Comparison of ENCODE assay signal across 1 cellular context in the genomic region with DNA sequence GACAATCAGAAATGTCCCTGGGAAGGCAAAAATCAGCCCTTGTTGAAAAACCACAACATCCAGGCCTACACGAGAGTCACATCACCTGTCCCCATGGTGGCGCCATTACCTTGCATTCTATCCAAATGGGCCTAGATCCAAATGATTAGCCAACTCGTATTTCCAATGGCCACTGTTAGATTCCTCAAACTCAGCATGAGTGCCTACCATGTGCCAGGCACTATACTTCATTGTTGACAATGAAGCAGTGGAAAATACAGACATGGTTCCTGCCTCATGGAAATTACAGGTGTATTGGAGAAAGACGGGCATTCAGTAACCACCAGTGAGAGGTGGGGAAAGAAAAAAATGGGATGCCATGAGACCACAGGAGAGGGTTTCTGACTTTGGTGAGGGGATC.
TF ChIP-seq lines count a peak whose summit lies in the region.

No MANE protein-coding gene starts in this region.

TF ChIP-seq in H1, 55 proteins besides CTCF, POLR2A, EP300 and RAD21:
- TF ChIP-seq CEBPB (IDR thresholded peaks at IDR 0.05; ENCODE audit: low read depth, low read length) (peak; percentile 82), SIN3A (conservative IDR thresholded peaks at IDR 0.05 in 1 of 2, IDR thresholded peaks at IDR 0.05 in 1 of 2; ENCODE audit: low read depth in 1 of 2, low read length in 2 of 2) (0 out of 4 replicates have a peak, but pooled peaks of 1 of the 2 experiments have one; percentile 32), TBP (IDR thresholded peaks at IDR 0.05; ENCODE audit: low read depth, low read length) (no peak), RBBP5 (IDR thresholded peaks at IDR 0.05; ENCODE audit: borderline replicate concordance, low read depth, low read length) (no peak), KDM5A (IDR thresholded peaks at IDR 0.05; ENCODE audit: low read length) (no peak), BRCA1 (IDR thresholded peaks at IDR 0.05; ENCODE audit: low read depth, low read length) (no peak), PHF8 (conservative IDR thresholded peaks at IDR 0.05; ENCODE audit: low read depth, low read length) (no peak), KDM1A (IDR thresholded peaks at IDR 0.05; ENCODE audit: borderline replicate concordance, low read length) (no peak), GTF2F1 (IDR thresholded peaks at IDR 0.05; ENCODE audit: borderline replicate concordance, low read depth, low read length) (no peak), TEAD4 (IDR thresholded peaks at IDR 0.05; ENCODE audit: low read depth, low read length) (0 out of 2 replicates have a peak, but pooled peaks have one; percentile 51), HDAC2 (IDR thresholded peaks at IDR 0.05; ENCODE audit: borderline replicate concordance in 1 of 2, low read depth in 2 of 2, low read length in 2 of 2) (no peak), TAF1 (IDR thresholded peaks at IDR 0.05; ENCODE audit: low read depth, low read length) (no peak), YY1 (IDR thresholded peaks at IDR 0.05; ENCODE audit: low read depth, low read length) (peak; percentile 83)
- TF ChIP-seq, protein P1, sequence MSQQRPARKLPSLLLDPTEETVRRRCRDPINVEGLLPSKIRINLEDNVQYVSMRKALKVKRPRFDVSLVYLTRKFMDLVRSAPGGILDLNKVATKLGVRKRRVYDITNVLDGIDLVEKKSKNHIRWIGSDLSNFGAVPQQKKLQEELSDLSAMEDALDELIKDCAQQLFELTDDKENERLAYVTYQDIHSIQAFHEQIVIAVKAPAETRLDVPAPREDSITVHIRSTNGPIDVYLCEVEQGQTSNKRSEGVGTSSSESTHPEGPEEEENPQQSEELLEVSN (IDR thresholded peaks at IDR 0.05), result peak; percentile 78
- TF ChIP-seq, protein P2, sequence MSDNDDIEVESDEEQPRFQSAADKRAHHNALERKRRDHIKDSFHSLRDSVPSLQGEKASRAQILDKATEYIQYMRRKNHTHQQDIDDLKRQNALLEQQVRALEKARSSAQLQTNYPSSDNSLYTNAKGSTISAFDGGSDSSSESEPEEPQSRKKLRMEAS (IDR thresholded peaks at IDR 0.05), result peak; percentile 96
